In genomic region chr5:111385970-111386831, GRCh38 we compare ENCODE assay signal across 1 cellular context.
A peak's percentile ranks its signal among the peaks of the same experiment; 100 is the strongest.
TF ChIP-seq lines count a peak whose summit lies in the region.

No MANE protein-coding gene starts in this region.

TF ChIP-seq in HEK293, 187 proteins besides CTCF, POLR2A, EP300 and RAD21 (continued from another document and continues in another):
- TF ChIP-seq ZBTB10 (tag by site-specific recombination; IDR thresholded peaks at IDR 0.05) = no peak
- no peak for TF ChIP-seq ZNF2 (tag by site-specific recombination; IDR thresholded peaks at IDR 0.05)
- TF ChIP-seq HOXC10 (CRISPR knock-in tag; IDR thresholded peaks at IDR 0.05) = no peak
- TF ChIP-seq ZNF600 (tag by site-specific recombination; IDR thresholded peaks at IDR 0.05) = no peak
- no peak for TF ChIP-seq ZNF768 (tag by site-specific recombination; IDR thresholded peaks at IDR 0.05)
- no peak for TF ChIP-seq ZNF449 (tag by site-specific recombination; IDR thresholded peaks at IDR 0.05)
- TF ChIP-seq ZNF248 (tag by site-specific recombination; IDR thresholded peaks at IDR 0.05) = no peak
- no peak for TF ChIP-seq MEIS1 (CRISPR knock-in tag; IDR thresholded peaks at IDR 0.05; ENCODE audit: borderline replicate concordance)
- no peak for TF ChIP-seq ZNF280D (tag by site-specific recombination; IDR thresholded peaks at IDR 0.05)
- TF ChIP-seq ZNF366 (tag by site-specific recombination; conservative IDR thresholded peaks at IDR 0.05) = no peak
- TF ChIP-seq ZFP41 (tag by site-specific recombination; IDR thresholded peaks at IDR 0.05; ENCODE audit: borderline replicate concordance) = no peak
- no peak for TF ChIP-seq ZNF394 (tag by site-specific recombination; IDR thresholded peaks at IDR 0.05; ENCODE audit: borderline replicate concordance)
- TF ChIP-seq KLF9 (tag by site-specific recombination; IDR thresholded peaks at IDR 0.05; ENCODE audit: low read depth) = no peak
- no peak for TF ChIP-seq ZNF792 (tag by site-specific recombination; IDR thresholded peaks at IDR 0.05)
- TF ChIP-seq GLIS1 (tag by site-specific recombination; IDR thresholded peaks at IDR 0.05) = no peak
- TF ChIP-seq SP3 (tag by site-specific recombination; IDR thresholded peaks at IDR 0.05) = no peak
- no peak for TF ChIP-seq ZNF626 (tag by site-specific recombination; IDR thresholded peaks at IDR 0.05)
- TF ChIP-seq ZNF404 (tag by site-specific recombination; IDR thresholded peaks at IDR 0.05) = no peak
- no peak for TF ChIP-seq ZNF221 (tag by site-specific recombination; IDR thresholded peaks at IDR 0.05; ENCODE audit: borderline replicate concordance)
- TF ChIP-seq ZNF660 (tag by site-specific recombination; IDR thresholded peaks at IDR 0.05) = no peak; the same call in 1 of the 2 replicates
- no peak for TF ChIP-seq ZNF121 (tag by site-specific recombination; IDR thresholded peaks at IDR 0.05)
- TF ChIP-seq SCRT2 (tag by site-specific recombination; IDR thresholded peaks at IDR 0.05) = peak; percentile 52
- no peak for TF ChIP-seq ZNF26 (tag by site-specific recombination; IDR thresholded peaks at IDR 0.05)
- no peak for TF ChIP-seq ZNF48 (tag by site-specific recombination; IDR thresholded peaks at IDR 0.05)
- peak; percentile 87 for TF ChIP-seq ATF2 (tag by site-specific recombination; IDR thresholded peaks at IDR 0.05; ENCODE audit: low read depth)
- TF ChIP-seq ZNF112 (tag by site-specific recombination; IDR thresholded peaks at IDR 0.05) = no peak
- no peak for TF ChIP-seq ZNF292 (tag by site-specific recombination; IDR thresholded peaks at IDR 0.05; ENCODE audit: borderline replicate concordance, low read depth)
- TF ChIP-seq ZNF266 (tag by site-specific recombination; IDR thresholded peaks at IDR 0.05; ENCODE audit: low read depth) = no peak
- TF ChIP-seq GLI2 (tag by site-specific recombination; IDR thresholded peaks at IDR 0.05; ENCODE audit: borderline replicate concordance, low read depth) = no peak
- no peak for TF ChIP-seq ZNF776 (tag by site-specific recombination; IDR thresholded peaks at IDR 0.05; ENCODE audit: borderline replicate concordance)
- peak; percentile 84 for TF ChIP-seq PRDM6 (tag by site-specific recombination; IDR thresholded peaks at IDR 0.05)
- no peak for TF ChIP-seq ZNF530 (tag by site-specific recombination; IDR thresholded peaks at IDR 0.05; ENCODE audit: low read depth)
- peak; percentile 22; the same call in 1 of the 2 replicates for TF ChIP-seq ZBTB20 (tag by site-specific recombination; IDR thresholded peaks at IDR 0.05)
- TF ChIP-seq ZFP3 (tag by site-specific recombination; IDR thresholded peaks at IDR 0.05; ENCODE audit: low read depth) = no peak
- 0 out of 2 replicates have a peak, but pooled peaks have one; percentile 22 for TF ChIP-seq MZF1 (tag by site-specific recombination; IDR thresholded peaks at IDR 0.05; ENCODE audit: borderline replicate concordance)
- no peak for TF ChIP-seq KLF8 (tag by site-specific recombination; IDR thresholded peaks at IDR 0.05)
- no peak for TF ChIP-seq ZNF175 (tag by site-specific recombination; IDR thresholded peaks at IDR 0.05)
- no peak for TF ChIP-seq ZNF37A (tag by site-specific recombination; IDR thresholded peaks at IDR 0.05)
- TF ChIP-seq ZNF114 (tag by site-specific recombination; IDR thresholded peaks at IDR 0.05) = no peak
- TF ChIP-seq ZBTB6 (tag by site-specific recombination; IDR thresholded peaks at IDR 0.05) = no peak
- no peak for TF ChIP-seq ZFP37 (tag by site-specific recombination; IDR thresholded peaks at IDR 0.05)
- no peak for TF ChIP-seq ZNF785 (tag by site-specific recombination; IDR thresholded peaks at IDR 0.05)
- TF ChIP-seq OSR2 (tag by site-specific recombination; IDR thresholded peaks at IDR 0.05) = peak; percentile 95
- no peak for TF ChIP-seq ZNF529 (tag by site-specific recombination; IDR thresholded peaks at IDR 0.05; ENCODE audit: insufficient replicate concordance)
- TF ChIP-seq REPIN1 (tag by site-specific recombination; IDR thresholded peaks at IDR 0.05; ENCODE audit: low read depth) = no peak
- TF ChIP-seq YY2 (tag by site-specific recombination; IDR thresholded peaks at IDR 0.05) = no peak
- no peak for TF ChIP-seq ZNF704 (tag by site-specific recombination; IDR thresholded peaks at IDR 0.05)
- no peak for TF ChIP-seq ZNF324 (tag by site-specific recombination; IDR thresholded peaks at IDR 0.05)
- TF ChIP-seq ZNF561 (tag by site-specific recombination; IDR thresholded peaks at IDR 0.05; ENCODE audit: borderline replicate concordance) = 0 out of 2 replicates have a peak, but pooled peaks have one; percentile 66
- TF ChIP-seq PATZ1 (tag by site-specific recombination; IDR thresholded peaks at IDR 0.05) = no peak
- TF ChIP-seq ZNF202 (tag by site-specific recombination; IDR thresholded peaks at IDR 0.05; ENCODE audit: borderline replicate concordance) = no peak
- no peak for TF ChIP-seq ZNF362 (tag by site-specific recombination; IDR thresholded peaks at IDR 0.05)
